ENCODE assay signal across 21 cellular contexts in genomic region chr13:23616228-23616627, GRCh38.
"Had no signal": no experiment of that assay in that cellular context is flagged by ENCODE, and none has a peak within 500 bp of the region (broad histone marks: within the 10 kb centered on the region; RNA-seq: fewer than 3 reads in every experiment).

No MANE protein-coding gene starts in this region.

- H3K4me3 ChIP-seq: gastroesophageal sphincter, left ventricle myocardium inferior, lower lobe of right lung, psoas muscle, right atrium auricular region, suprapubic skin, thyroid gland had no signal

- H3K27me3 ChIP-seq: gastroesophageal sphincter, neutrophil, right atrium auricular region, suprapubic skin, thyroid gland had no signal

- ATAC-seq: gastroesophageal sphincter; lower lobe of right lung; stimulated activated effector memory CD8-positive, alpha-beta T cell treated with anti-CD3 and anti-CD28 coated beads, Interleukin-12 subunit alpha, Interleukin-12 subunit beta, amount 100 ng/mL, for 72 hours; stimulated activated naive CD8-positive, alpha-beta T cell treated with anti-CD3 and anti-CD28 coated beads, Interleukin-15, Interleukin-2, amounts not matched to agents 100 U/mL and 50 U/mL, for 24 hours had no signal

- H3K36me3 ChIP-seq: lower lobe of right lung, neutrophil, right atrium auricular region, thyroid gland had no signal

- H3K4me1 ChIP-seq: psoas muscle, suprapubic skin had no signal

- H3K27ac ChIP-seq: gastroesophageal sphincter, left ventricle myocardium inferior, lower lobe of right lung, neutrophil, psoas muscle, suprapubic skin, thyroid gland had no signal

- DNase-seq: effector memory CD4-positive, alpha-beta T cell; glutamatergic neuron; islet precursor cell; left ventricle myocardium inferior; lower lobe of right lung; midbrain; naive B cell; nephron progenitor cell; psoas muscle; small intestine; stimulated activated CD4-positive, alpha-beta T cell treated with anti-CD3 and anti-CD28 coated beads, Interleukin-4, amount 100 ng/mL, for 1 hour; stimulated activated CD8-positive, alpha-beta memory T cell treated with anti-CD3 and anti-CD28 coated beads, Interleukin-4, amount 100 ng/mL, for 48 hours; stimulated activated naive CD8-positive, alpha-beta T cell treated with anti-CD3 and anti-CD28 coated beads, Interleukin-15, Interleukin-2, amounts not matched to agents 100 U/mL and 50 U/mL, for 24 hours; thyroid gland had no signal

- FAIRE-seq: endometrium, small intestine, urothelium cell line had no signal

- H3K9me3 ChIP-seq: gastroesophageal sphincter, left ventricle myocardium inferior, lower lobe of right lung, neutrophil, psoas muscle, right atrium auricular region, suprapubic skin, thyroid gland had no signal
